1 cellular context compared by ENCODE assay signal in the genomic region with DNA sequence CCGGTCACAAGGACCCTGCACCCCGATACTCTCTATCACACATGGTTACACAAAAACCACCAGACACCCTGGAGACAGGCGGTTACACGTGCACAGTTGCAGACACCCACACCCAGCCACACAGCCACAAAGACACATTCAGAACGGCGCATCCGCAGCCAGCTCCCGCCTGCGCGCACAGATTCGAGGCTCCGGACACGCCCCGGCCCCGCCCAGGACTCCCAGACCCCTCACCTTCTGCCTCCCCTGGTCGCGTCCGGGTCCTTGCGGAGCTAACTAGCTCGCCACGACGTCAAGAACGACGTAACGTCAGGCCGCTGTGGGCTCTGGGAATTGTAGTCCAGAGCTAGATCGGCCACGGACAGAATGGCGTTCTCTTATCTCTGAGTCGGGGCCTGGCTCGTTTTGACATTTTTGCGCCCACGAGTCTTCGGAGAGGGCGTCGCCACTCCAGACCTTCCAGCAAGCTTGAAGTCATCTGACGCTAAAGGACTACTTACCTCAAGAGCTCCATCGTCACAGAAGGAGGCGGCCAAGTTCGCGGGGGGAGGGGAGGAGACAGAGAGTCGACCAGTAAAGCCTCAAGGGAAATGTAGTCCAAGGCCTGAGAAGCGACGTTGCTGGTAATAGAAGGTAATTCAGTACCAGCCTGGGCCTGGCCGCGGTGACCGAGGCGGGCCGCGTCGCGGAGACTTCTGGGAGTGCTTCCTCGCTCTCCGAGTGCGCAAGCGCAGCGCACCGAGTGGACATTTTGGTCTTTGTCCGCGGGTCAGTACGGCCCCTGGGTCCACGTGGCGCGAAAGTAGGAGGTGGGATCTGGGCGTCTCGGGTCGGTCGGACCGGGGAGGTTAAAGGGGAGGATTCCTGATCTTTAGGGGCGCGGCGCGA.
TF ChIP-seq lines count a peak whose summit lies in the region.

TSS of gene ZNF146 (plus strand) at position 719 of the 888 bp plus-strand sequence. CDS start 21,335 bp downstream, outside the sequence.
TSS of gene ZNF565 (minus strand) at position 278 of the 888 bp plus-strand sequence. CDS start 12,680 bp downstream, outside the sequence.

TF ChIP-seq in GM12878, 131 proteins besides CTCF, POLR2A, EP300 and RAD21 (continued from another document):
- TF ChIP-seq MLLT1 (IDR thresholded peaks at IDR 0.05) (peak; percentile 91), IRF4 (IDR thresholded peaks at IDR 0.05; ENCODE audit: low read depth, low read length) (0 out of 2 replicates have a peak, but pooled peaks have one; percentile 21), CBX3 (IDR thresholded peaks at IDR 0.05; ENCODE audit: borderline replicate concordance, low read depth) (no peak)
